In the genomic region with DNA sequence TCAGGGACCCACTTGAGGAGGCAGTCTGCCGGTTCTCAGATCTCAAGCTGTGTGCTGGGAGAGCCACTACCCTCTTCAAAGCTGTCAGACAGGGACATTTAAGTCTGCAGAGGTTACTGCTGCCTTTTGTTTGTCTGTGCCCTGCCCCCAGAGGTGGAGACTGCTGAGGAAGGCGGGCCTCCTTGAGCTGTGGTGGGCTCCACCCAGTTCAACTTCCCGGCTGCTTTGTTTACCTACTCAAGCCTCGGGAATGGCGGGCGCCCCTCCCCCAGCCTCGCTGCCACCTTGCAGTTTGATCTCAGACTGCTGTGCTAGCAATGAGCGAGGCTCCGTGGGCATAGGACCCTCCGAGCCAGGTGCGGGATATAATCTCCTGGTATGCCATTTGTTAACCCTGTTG, we compare ENCODE assay signal across 1 cellular context.
A peak's percentile ranks its signal among the peaks of the same experiment; 100 is the strongest.
TF ChIP-seq lines count a peak whose summit lies in the region.

No MANE protein-coding gene starts in this region.

TF ChIP-seq in HepG2, 621 proteins besides CTCF, POLR2A, EP300 and RAD21 (continued from another document):
- TF ChIP-seq, protein P1, sequence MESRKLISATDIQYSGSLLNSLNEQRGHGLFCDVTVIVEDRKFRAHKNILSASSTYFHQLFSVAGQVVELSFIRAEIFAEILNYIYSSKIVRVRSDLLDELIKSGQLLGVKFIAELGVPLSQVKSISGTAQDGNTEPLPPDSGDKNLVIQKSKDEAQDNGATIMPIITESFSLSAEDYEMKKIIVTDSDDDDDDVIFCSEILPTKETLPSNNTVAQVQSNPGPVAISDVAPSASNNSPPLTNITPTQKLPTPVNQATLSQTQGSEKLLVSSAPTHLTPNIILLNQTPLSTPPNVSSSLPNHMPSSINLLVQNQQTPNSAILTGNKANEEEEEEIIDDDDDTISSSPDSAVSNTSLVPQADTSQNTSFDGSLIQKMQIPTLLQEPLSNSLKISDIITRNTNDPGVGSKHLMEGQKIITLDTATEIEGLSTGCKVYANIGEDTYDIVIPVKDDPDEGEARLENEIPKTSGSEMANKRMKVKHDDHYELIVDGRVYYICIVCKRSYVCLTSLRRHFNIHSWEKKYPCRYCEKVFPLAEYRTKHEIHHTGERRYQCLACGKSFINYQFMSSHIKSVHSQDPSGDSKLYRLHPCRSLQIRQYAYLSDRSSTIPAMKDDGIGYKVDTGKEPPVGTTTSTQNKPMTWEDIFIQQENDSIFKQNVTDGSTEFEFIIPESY (CRISPR knock-in tag; IDR thresholded peaks at IDR 0.05): peak; percentile 64
